In the genomic region with DNA sequence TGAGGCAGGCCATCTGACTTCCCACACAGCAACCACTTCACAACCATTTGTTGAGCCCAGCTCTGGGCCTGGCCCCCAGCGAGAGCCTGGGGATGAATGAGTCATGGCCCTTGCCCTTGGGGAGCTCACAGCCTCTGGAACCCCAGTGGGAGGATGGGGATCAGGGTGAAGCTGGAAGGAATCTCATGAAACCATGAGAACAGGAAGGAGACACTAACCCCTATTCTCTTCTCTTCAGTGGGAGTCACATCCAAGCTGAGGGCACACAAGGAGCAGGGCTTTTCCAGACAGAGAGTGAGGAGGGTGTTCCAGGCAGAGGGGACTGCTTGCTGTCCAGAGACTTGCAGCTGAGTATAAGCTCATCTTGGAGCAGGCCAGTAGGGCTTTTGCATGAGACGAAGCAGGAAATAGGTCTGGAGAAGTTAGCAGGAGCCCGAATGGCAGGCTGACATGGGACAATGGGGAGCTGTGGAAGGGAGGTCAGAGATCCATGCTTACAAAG, we compare ENCODE assay signal across 1 cellular context.
TF ChIP-seq lines count a peak whose summit lies in the region.

No MANE protein-coding gene starts in this region.

TF ChIP-seq in GM23338, 12 proteins besides CTCF, POLR2A, EP300 and RAD21:
- TF ChIP-seq, protein P1, sequence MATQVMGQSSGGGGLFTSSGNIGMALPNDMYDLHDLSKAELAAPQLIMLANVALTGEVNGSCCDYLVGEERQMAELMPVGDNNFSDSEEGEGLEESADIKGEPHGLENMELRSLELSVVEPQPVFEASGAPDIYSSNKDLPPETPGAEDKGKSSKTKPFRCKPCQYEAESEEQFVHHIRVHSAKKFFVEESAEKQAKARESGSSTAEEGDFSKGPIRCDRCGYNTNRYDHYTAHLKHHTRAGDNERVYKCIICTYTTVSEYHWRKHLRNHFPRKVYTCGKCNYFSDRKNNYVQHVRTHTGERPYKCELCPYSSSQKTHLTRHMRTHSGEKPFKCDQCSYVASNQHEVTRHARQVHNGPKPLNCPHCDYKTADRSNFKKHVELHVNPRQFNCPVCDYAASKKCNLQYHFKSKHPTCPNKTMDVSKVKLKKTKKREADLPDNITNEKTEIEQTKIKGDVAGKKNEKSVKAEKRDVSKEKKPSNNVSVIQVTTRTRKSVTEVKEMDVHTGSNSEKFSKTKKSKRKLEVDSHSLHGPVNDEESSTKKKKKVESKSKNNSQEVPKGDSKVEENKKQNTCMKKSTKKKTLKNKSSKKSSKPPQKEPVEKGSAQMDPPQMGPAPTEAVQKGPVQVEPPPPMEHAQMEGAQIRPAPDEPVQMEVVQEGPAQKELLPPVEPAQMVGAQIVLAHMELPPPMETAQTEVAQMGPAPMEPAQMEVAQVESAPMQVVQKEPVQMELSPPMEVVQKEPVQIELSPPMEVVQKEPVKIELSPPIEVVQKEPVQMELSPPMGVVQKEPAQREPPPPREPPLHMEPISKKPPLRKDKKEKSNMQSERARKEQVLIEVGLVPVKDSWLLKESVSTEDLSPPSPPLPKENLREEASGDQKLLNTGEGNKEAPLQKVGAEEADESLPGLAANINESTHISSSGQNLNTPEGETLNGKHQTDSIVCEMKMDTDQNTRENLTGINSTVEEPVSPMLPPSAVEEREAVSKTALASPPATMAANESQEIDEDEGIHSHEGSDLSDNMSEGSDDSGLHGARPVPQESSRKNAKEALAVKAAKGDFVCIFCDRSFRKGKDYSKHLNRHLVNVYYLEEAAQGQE (IDR thresholded peaks at IDR 0.05; ENCODE audit: unreplicated experiment): no peak
- TF ChIP-seq ETS1 (IDR thresholded peaks at IDR 0.05) (no peak), ZNF462 (CRISPR knock-in tag; IDR thresholded peaks at IDR 0.05) (no peak), NANOG (IDR thresholded peaks at IDR 0.05; ENCODE audit: borderline replicate concordance) (no peak), POLR2AphosphoS5 (IDR thresholded peaks at IDR 0.05; ENCODE audit: low read depth) (no peak), JUNB (IDR thresholded peaks at IDR 0.05; ENCODE audit: unreplicated experiment) (no peak), ZNF114 (CRISPR knock-in tag; IDR thresholded peaks at IDR 0.05) (no peak), EZH2 (IDR thresholded peaks at IDR 0.05; ENCODE audit: low read depth, unreplicated experiment) (no peak), CREB1 (CRISPR knock-in tag; IDR thresholded peaks at IDR 0.05; ENCODE audit: low read depth) (no peak), ZNF331 (CRISPR knock-in tag; IDR thresholded peaks at IDR 0.05; ENCODE audit: low read depth) (no peak), STAT1 (IDR thresholded peaks at IDR 0.05; ENCODE audit: unreplicated experiment) (no peak), EZH2phosphoT487 (IDR thresholded peaks at IDR 0.05; ENCODE audit: unreplicated experiment) (no peak)
